7 cellular contexts compared by ENCODE assay signal in genomic region chr1:190809312-190809711, GRCh38.
"Had no signal": no experiment of that assay in that cellular context is flagged by ENCODE, and none has a peak within 500 bp of the region (broad histone marks: within the 10 kb centered on the region; RNA-seq: fewer than 3 reads in every experiment).

No MANE protein-coding gene starts in this region.

- H3K36me3 Mint-ChIP-seq: IgD-negative memory B cell had no signal

- DNase-seq: GM23248, GOT3, H7, HCEC 1CT had no signal

- H2AFZ ChIP-seq: GM23248 had no signal

- H3K27me3 Mint-ChIP-seq: IgD-negative memory B cell had no signal

- H3K9ac ChIP-seq: GM23248 had no signal

- H3K4me3 Mint-ChIP-seq: IgD-negative memory B cell had no signal

- H3K4me3 ChIP-seq: GM23248 had no signal

- H3K27ac ChIP-seq: GM23248, HL-60 had no signal

- ATAC-seq: HepG2 had no signal

- H3K4me1 Mint-ChIP-seq: IgD-negative memory B cell had no signal
